17 cellular contexts compared by ENCODE assay signal in the genomic region with DNA sequence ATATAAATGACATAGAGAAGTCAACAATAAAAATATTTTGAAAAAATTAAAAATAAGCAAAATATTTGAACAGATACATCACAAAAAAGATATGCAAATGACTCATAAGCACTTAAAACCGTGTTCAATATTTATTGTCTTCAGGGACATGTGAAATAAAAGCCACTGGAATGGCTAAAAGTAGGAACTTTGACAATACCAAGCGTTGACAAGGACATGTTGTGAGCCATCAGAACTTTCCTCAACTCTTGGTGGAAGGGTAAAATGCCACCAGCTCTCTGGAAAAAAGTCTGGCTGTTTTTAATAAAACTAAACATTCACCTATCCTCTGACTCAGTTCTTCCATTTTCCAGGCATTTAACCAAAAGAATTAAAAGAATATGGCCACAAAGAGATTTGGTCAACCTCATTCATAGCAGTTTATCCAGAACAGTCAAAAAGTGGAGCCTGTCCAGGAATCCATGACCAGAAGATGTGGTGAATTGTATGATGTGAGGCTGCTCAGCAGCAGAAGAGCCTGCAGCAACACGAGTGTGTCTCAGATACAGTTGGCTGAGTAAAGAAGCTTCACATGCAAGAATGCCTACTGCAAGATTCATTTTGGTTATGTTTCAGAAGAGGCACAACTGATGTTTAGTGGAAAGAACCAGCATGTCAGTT. TPM values are rescaled to one million over a fixed set of nuclear protein-coding genes. Genes with fewer than 3 reads are reported as not detected.
A peak's percentile ranks its signal among the peaks of the same experiment; 100 is the strongest.
DNase-seq lines count a peak whose midpoint lies in the region; ATAC-seq and TF ChIP-seq lines count a peak whose summit lies in the region.
"Had no signal": no experiment of that assay in that cellular context is flagged by ENCODE, and none has a peak within 500 bp of the region (broad histone marks: within the 10 kb centered on the region; RNA-seq: fewer than 3 reads in every experiment).

No MANE protein-coding gene starts in this region.

- H3K4me1 ChIP-seq in Panc1 (ENCODE audit: control insufficient read depth, insufficient read depth, low read length): peaks cover 9% of the 10 kb centered on the region
- H3K4me1 ChIP-seq in esophagus muscularis mucosa: no peaks in the 10 kb centered on the region
- H3K4me1 ChIP-seq in SJCRH30: no peaks in the 10 kb centered on the region
- H3K4me1 ChIP-seq: lower lobe of right lung had no signal

- DNase-seq in activated CD8-positive, alpha-beta T cell treated with anti-CD3 and anti-CD28 coated beads for 36 hours: no peak
- no peak for DNase-seq in activated CD8-positive, alpha-beta T cell treated with anti-CD3 and anti-CD28 coated beads, Interleukin-2, amount 10 ng/mL, durations not matched to agents 7 days and 5 days
- DNase-seq in Panc1 (ENCODE audit: low read depth, low spot score) (no peak), esophagus muscularis mucosa (ENCODE audit: extremely low spot score) (peak; percentile 17), posterior cingulate gyrus (no peak), SJCRH30 (no peak), NCI-H187 (lab: John Stamatoyannopoulos, UW) (no peak)
- DNase-seq: activated T-cell treated with anti-CD3 and anti-CD28 coated beads for 4 hours; CD8-positive, alpha-beta memory T cell; effector memory CD8-positive, alpha-beta T cell; lower lobe of right lung; naive thymus-derived CD8-positive, alpha-beta T cell; NCI-H226; SHP77 had no signal

- no peaks in the 10 kb centered on the region for H3K27me3 Mint-ChIP-seq in activated CD8-positive, alpha-beta T cell treated with anti-CD3 and anti-CD28 coated beads for 36 hours
- no peaks in the 10 kb centered on the region for H3K27me3 Mint-ChIP-seq in activated CD8-positive, alpha-beta T cell treated with anti-CD3 and anti-CD28 coated beads, Interleukin-2, amount 10 ng/mL, durations not matched to agents 7 days and 5 days (ENCODE audit: low read depth)
- H3K27me3 Mint-ChIP-seq in stimulated activated memory B cell treated with anti-CD40 and anti-IgM and Interleukin-4, amounts not matched to agents 10 μg/mL and 1 μg/mL and 100 μg/mL, for 72 hours: no peaks in the 10 kb centered on the region
- H3K27me3 Mint-ChIP-seq: CD8-positive, alpha-beta memory T cell; central memory CD8-positive, alpha-beta T cell; effector memory CD8-positive, alpha-beta T cell; naive thymus-derived CD8-positive, alpha-beta T cell had no signal

- H3K4me1 Mint-ChIP-seq in activated CD8-positive, alpha-beta T cell treated with anti-CD3 and anti-CD28 coated beads for 36 hours (ENCODE audit: low read depth): peaks cover 19% of the 10 kb centered on the region
- H3K4me1 Mint-ChIP-seq in activated CD8-positive, alpha-beta T cell treated with anti-CD3 and anti-CD28 coated beads, Interleukin-2, amount 10 ng/mL, durations not matched to agents 7 days and 5 days (ENCODE audit: low read depth): peaks cover 9% of the 10 kb centered on the region
- peaks cover 23% of the 10 kb centered on the region for H3K4me1 Mint-ChIP-seq in stimulated activated memory B cell treated with anti-CD40 and anti-IgM and Interleukin-4, amounts not matched to agents 10 μg/mL and 1 μg/mL and 100 μg/mL, for 72 hours

- H3K27ac ChIP-seq in Panc1 (ENCODE audit: low read length) (peak overlapping the region; percentile 77), esophagus muscularis mucosa (replicated peaks in 1 of 4) (no peak overlapping the region), SJCRH30 (no peak overlapping the region)
- H3K27ac ChIP-seq: lower lobe of right lung had no signal

- no peak for TF ChIP-seq EP300 in esophagus muscularis mucosa (IDR thresholded peaks at IDR 0.05)

- H3K27me3 ChIP-seq in Panc1 (ENCODE audit: control insufficient read depth, insufficient read depth, low read length): no peaks in the 10 kb centered on the region
- no peaks in the 10 kb centered on the region for H3K27me3 ChIP-seq in esophagus muscularis mucosa
- no peaks in the 10 kb centered on the region for H3K27me3 ChIP-seq in SJCRH30

- 88% methylated on average over 3 of the region's 3 CpGs for whole genome bisulfite sequencing in esophagus muscularis mucosa

- intact Hi-C loops in activated CD8-positive, alpha-beta T cell treated with anti-CD3 and anti-CD28 coated beads for 36 hours (cut with micrococcal nuclease): no loop called here
- intact Hi-C loops in Panc1 (cut with micrococcal nuclease; ENCODE audit: unreplicated experiment): no loop called here
- intact Hi-C loops in esophagus muscularis mucosa (cut with DNase I): no loop called here
- intact Hi-C loops in posterior cingulate gyrus (cut with DNase I): no loop called here

- BruUV-seq in Panc1 (replicated peaks; lab: Mats Ljungman, UMichigan): no TSS peak

- H3K4me3 Mint-ChIP-seq in activated CD8-positive, alpha-beta T cell treated with anti-CD3 and anti-CD28 coated beads for 36 hours: no peak overlapping the region
- no peak overlapping the region for H3K4me3 Mint-ChIP-seq in activated CD8-positive, alpha-beta T cell treated with anti-CD3 and anti-CD28 coated beads, Interleukin-2, amount 10 ng/mL, durations not matched to agents 7 days and 5 days
- H3K4me3 Mint-ChIP-seq in stimulated activated memory B cell treated with anti-CD40 and anti-IgM and Interleukin-4, amounts not matched to agents 10 μg/mL and 1 μg/mL and 100 μg/mL, for 72 hours: no peak overlapping the region
- H3K4me3 Mint-ChIP-seq: central memory CD8-positive, alpha-beta T cell; effector memory CD8-positive, alpha-beta T cell; naive thymus-derived CD8-positive, alpha-beta T cell had no signal

- H3K36me3 ChIP-seq in Panc1 (ENCODE audit: control insufficient read depth, insufficient read depth, low read length) (no peaks in the 10 kb centered on the region), esophagus muscularis mucosa (no peaks in the 10 kb centered on the region), SJCRH30 (no peaks in the 10 kb centered on the region)
- H3K36me3 ChIP-seq: lower lobe of right lung had no signal

- H3K27ac Mint-ChIP-seq in activated CD8-positive, alpha-beta T cell treated with anti-CD3 and anti-CD28 coated beads for 36 hours: no peak overlapping the region
- no peak overlapping the region for H3K27ac Mint-ChIP-seq in activated CD8-positive, alpha-beta T cell treated with anti-CD3 and anti-CD28 coated beads, Interleukin-2, amount 10 ng/mL, durations not matched to agents 7 days and 5 days
- peak overlapping the region; percentile 20 for H3K27ac Mint-ChIP-seq in stimulated activated memory B cell treated with anti-CD40 and anti-IgM and Interleukin-4, amounts not matched to agents 10 μg/mL and 1 μg/mL and 100 μg/mL, for 72 hours
- H3K27ac Mint-ChIP-seq: effector memory CD8-positive, alpha-beta T cell had no signal

- peaks cover 19% of the 10 kb centered on the region for H3K9me3 Mint-ChIP-seq in activated CD8-positive, alpha-beta T cell treated with anti-CD3 and anti-CD28 coated beads for 36 hours
- peaks cover 6% of the 10 kb centered on the region for H3K9me3 Mint-ChIP-seq in activated CD8-positive, alpha-beta T cell treated with anti-CD3 and anti-CD28 coated beads, Interleukin-2, amount 10 ng/mL, durations not matched to agents 7 days and 5 days (ENCODE audit: insufficient read depth)
- peaks cover 9% of the 10 kb centered on the region for H3K9me3 Mint-ChIP-seq in stimulated activated memory B cell treated with anti-CD40 and anti-IgM and Interleukin-4, amounts not matched to agents 10 μg/mL and 1 μg/mL and 100 μg/mL, for 72 hours
- H3K9me3 Mint-ChIP-seq: central memory CD8-positive, alpha-beta T cell; effector memory CD8-positive, alpha-beta T cell had no signal

- CTCF ChIA-PET in activated CD8-positive, alpha-beta T cell treated with anti-CD3 and anti-CD28 coated beads for 36 hours (lab: Charles Lee): no interaction called here
- CTCF ChIA-PET in activated CD8-positive, alpha-beta T cell treated with anti-CD3 and anti-CD28 coated beads, Interleukin-2, amount 10 ng/mL, durations not matched to agents 7 days and 5 days (lab: Charles Lee): no interaction called here
- CTCF ChIA-PET in Panc1 (lab: Charles Lee): no interaction called here

- in situ Hi-C loops in Panc1 (cut with HindIII; ENCODE audit: low pct_unique_long_range_greater_than_20kb, low sequenced_read_pairs): no loop called here

- TF ChIP-seq CTCF in activated CD8-positive, alpha-beta T cell treated with anti-CD3 and anti-CD28 coated beads for 36 hours (IDR thresholded peaks at IDR 0.05): no peak
- TF ChIP-seq CTCF in Panc1 (IDR thresholded peaks at IDR 0.05): no peak
- TF ChIP-seq CTCF in esophagus muscularis mucosa (IDR thresholded peaks at IDR 0.05): no peak

- TF ChIP-seq POLR2A in esophagus muscularis mucosa (IDR thresholded peaks at IDR 0.05; ENCODE audit: low read depth): no peak

- POLR2A ChIA-PET in activated CD8-positive, alpha-beta T cell treated with anti-CD3 and anti-CD28 coated beads for 36 hours (lab: Charles Lee): interaction anchor here (0.9 to 5.8 kb wide), 2 partner anchors 8 to 17 kb away, joined by 3 to 70 read pairs; a partner anchor contains a TSS
- POLR2A ChIA-PET in activated CD8-positive, alpha-beta T cell treated with anti-CD3 and anti-CD28 coated beads, Interleukin-2, amount 10 ng/mL, durations not matched to agents 7 days and 5 days (lab: Charles Lee): interaction anchor here (1.0 to 12.0 kb wide), 2 partner anchors 8 to 13 kb away, joined by 4 to 247 read pairs; a partner anchor contains a TSS
- POLR2A ChIA-PET in Panc1 (lab: Charles Lee): no interaction called here

- ATAC-seq in activated CD8-positive, alpha-beta T cell treated with anti-CD3 and anti-CD28 coated beads for 36 hours: peak; percentile 53
- ATAC-seq in activated CD8-positive, alpha-beta T cell treated with anti-CD3 and anti-CD28 coated beads, Interleukin-2, amount 10 ng/mL, durations not matched to agents 7 days and 5 days: no peak
- no peak for ATAC-seq in Panc1
- ATAC-seq in stimulated activated memory B cell treated with anti-CD40 and anti-IgM and Interleukin-4, amounts not matched to agents 10 μg/mL and 1 μg/mL and 100 μg/mL, for 72 hours: peak; percentile 61
- ATAC-seq: activated CD4-positive, CD25-positive, alpha-beta regulatory T cell treated with anti-CD3 and anti-CD28 coated beads, Interleukin-2, amount 50 U/mL, for 24 hours; effector memory CD8-positive, alpha-beta T cell; lower lobe of right lung had no signal

- H3K9me3 ChIP-seq in Panc1 (ENCODE audit: control insufficient read depth, insufficient read depth, low read depth, low read length): peaks cover 10% of the 10 kb centered on the region; the same call in 1 of the 2 replicates
- H3K9me3 ChIP-seq in esophagus muscularis mucosa: peaks cover 0 to 18% (median 8%) of the 10 kb centered on the region in 4 donors
- H3K9me3 ChIP-seq in SJCRH30 (replicated peaks): no peaks in the 10 kb centered on the region

- peaks cover 6% of the 10 kb centered on the region for H3K36me3 Mint-ChIP-seq in activated CD8-positive, alpha-beta T cell treated with anti-CD3 and anti-CD28 coated beads for 36 hours (ENCODE audit: low read depth)
- H3K36me3 Mint-ChIP-seq in activated CD8-positive, alpha-beta T cell treated with anti-CD3 and anti-CD28 coated beads, Interleukin-2, amount 10 ng/mL, durations not matched to agents 7 days and 5 days (ENCODE audit: low read depth): peaks cover 22% of the 10 kb centered on the region
- peaks cover 8% of the 10 kb centered on the region for H3K36me3 Mint-ChIP-seq in stimulated activated memory B cell treated with anti-CD40 and anti-IgM and Interleukin-4, amounts not matched to agents 10 μg/mL and 1 μg/mL and 100 μg/mL, for 72 hours

- no peak overlapping the region for H3K4me3 ChIP-seq in Panc1 (ENCODE audit: low read depth in 2 of 2, low read length in 2 of 2)
- no peak overlapping the region for H3K4me3 ChIP-seq in esophagus muscularis mucosa
- H3K4me3 ChIP-seq in SJCRH30: no peak overlapping the region
- H3K4me3 ChIP-seq: lower lobe of right lung had no signal

RNA-seq across cellular contexts. Expression of a gene that starts 7.1 kb away (rescaled TPM):
- total RNA-seq in activated CD8-positive, alpha-beta T cell treated with anti-CD3 and anti-CD28 coated beads for 36 hours: 100 to 1,000 TPM; 116 to 120 TPM
- total RNA-seq in activated CD8-positive, alpha-beta T cell treated with anti-CD3 and anti-CD28 coated beads, Interleukin-2, amount 10 ng/mL, durations not matched to agents 7 days and 5 days: 100 to 1,000 TPM; 208 to 215 TPM
- total RNA-seq in Panc1 (2021; ENCODE audit: unreplicated experiment): 177 TPM
- polyA plus RNA-seq in Panc1 (2012; ENCODE audit: insufficient read length): 108 TPM
- 100 to 1,000 TPM; 114 to 145 (median 123) TPM for total RNA-seq in esophagus muscularis mucosa
- 8.1 and 8.2 TPM in 2 replicates for total RNA-seq in SJCRH30 (2014; rRNA removed; shearing (Covaris generic))

Comparison
In these comparisons a context has a peak if more than half of its experiments do, and no peak if none do; other contexts are left out.
1. ATAC-seq: peak in activated CD8-positive, alpha-beta T cell treated with anti-CD3 and anti-CD28 coated beads for 36 hours (single experiment) and stimulated activated memory B cell treated with anti-CD40 and anti-IgM and Interleukin-4, amounts not matched to agents 10 μg/mL and 1 μg/mL and 100 μg/mL, for 72 hours (single experiment); none in activated CD8-positive, alpha-beta T cell treated with anti-CD3 and anti-CD28 coated beads, Interleukin-2, amount 10 ng/mL, durations not matched to agents 7 days and 5 days (single experiment) and Panc1 (single experiment).
2. RNA of a gene that starts 7.1 kb away (total RNA-seq): 208 to 215 TPM in activated CD8-positive, alpha-beta T cell treated with anti-CD3 and anti-CD28 coated beads, Interleukin-2, amount 10 ng/mL, durations not matched to agents 7 days and 5 days, 177 TPM in Panc1 (single experiment), 114 to 145 TPM in esophagus muscularis mucosa and 116 to 120 TPM in activated CD8-positive, alpha-beta T cell treated with anti-CD3 and anti-CD28 coated beads for 36 hours; 8.1 to 8.2 TPM in SJCRH30; every median in the first group is over 10 times any median in the second.